ENCODE assay signal across 23 cellular contexts in the genomic region with DNA sequence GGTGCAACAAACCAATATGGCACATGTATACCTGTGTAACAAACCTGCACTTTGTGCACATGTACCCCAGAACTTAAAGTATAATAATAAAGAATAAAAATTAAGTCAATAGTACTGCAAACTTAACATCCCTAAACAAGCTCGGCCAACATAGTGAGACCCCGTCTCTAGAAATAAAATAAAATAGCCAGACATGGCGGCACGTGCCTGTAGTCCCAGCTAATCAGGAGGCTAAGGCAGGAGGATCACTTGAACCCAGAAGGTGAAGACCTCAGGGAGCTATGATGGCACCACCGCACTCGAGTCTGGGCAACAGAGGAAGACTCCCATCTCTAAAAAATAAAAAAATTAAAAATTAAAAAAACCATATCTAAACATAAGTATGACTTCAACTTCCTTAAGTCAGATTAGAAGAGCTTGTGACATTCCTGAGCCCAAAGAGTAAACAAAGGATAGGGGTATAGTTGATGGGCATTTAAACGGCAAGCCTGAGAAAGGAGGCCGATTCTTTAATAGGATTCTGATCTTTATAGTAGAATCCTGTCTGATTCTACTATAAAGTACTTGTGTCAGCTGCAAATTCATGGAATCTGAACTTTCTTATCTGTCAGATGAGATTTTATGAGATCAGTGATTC. TPM values are rescaled to one million over a fixed set of nuclear protein-coding genes. Genes with fewer than 3 reads are reported as not detected.
DNase-seq lines count a peak whose midpoint lies in the region; ATAC-seq and TF ChIP-seq lines count a peak whose summit lies in the region.
"Had no signal": no experiment of that assay in that cellular context is flagged by ENCODE, and none has a peak within 500 bp of the region (broad histone marks: within the 10 kb centered on the region; RNA-seq: fewer than 3 reads in every experiment).

No MANE protein-coding gene starts in this region.

- no peaks in the 10 kb centered on the region for H3K27me3 ChIP-seq in CD4-positive, CD25-positive, alpha-beta regulatory T cell (ENCODE audit: control insufficient read depth, insufficient read depth, low read length)
- H3K27me3 ChIP-seq in lower lobe of right lung (ENCODE audit: low read depth): no peaks in the 10 kb centered on the region
- no peaks in the 10 kb centered on the region for H3K27me3 ChIP-seq in subcutaneous abdominal adipose tissue (ENCODE audit: control insufficient read depth in 5 of 5, insufficient read depth in 4 of 5, low read length in 5 of 5)

- no peak for DNase-seq in CD4-positive, CD25-positive, alpha-beta regulatory T cell
- no peak for DNase-seq in lower lobe of right lung
- no peak for DNase-seq in NCI-H2029 (lab: John Stamatoyannopoulos, UW)
- no peak for DNase-seq in 8988T
- DNase-seq in NCI-H187 (lab: John Stamatoyannopoulos, UW): no peak
- DNase-seq: activated CD4-positive, alpha-beta T cell treated with anti-CD3 and anti-CD28 coated beads, Interleukin-2, amount 10 ng/mL, durations not matched to agents 7 days and 5 days; activated effector memory CD4-positive, alpha-beta T cell treated with Interleukin-2 at 50 U/mL for 16 hours; activated naive CD8-positive, alpha-beta T cell treated with anti-CD3 and anti-CD28 coated beads, Interleukin-2, amount 50 U/mL, for 24 hours; CD8-positive, alpha-beta memory T cell; effector memory CD8-positive, alpha-beta T cell; MM.1S; mucosa of descending colon; NCI-H1436; NCI-H510A treated with DMSO at 0.1 percent for 48 hours; NK-92 treated with Interleukin-12 subunit alpha and Interleukin-12 subunit beta, amount 100 ng/mL, for 24 hours; stimulated activated CD4-positive, alpha-beta T cell treated with anti-CD3 and anti-CD28 coated beads, Interleukin-4, amount 100 ng/mL, for 4 hours; stimulated activated naive CD8-positive, alpha-beta T cell treated with anti-CD3 and anti-CD28 coated beads, Interleukin-15, Interleukin-2, amounts not matched to agents 100 U/mL and 50 U/mL, for 24 hours had no signal

- no peak for TF ChIP-seq CTCF in lower lobe of right lung (IDR thresholded peaks at IDR 0.05)

- no peak for ATAC-seq in CD4-positive, CD25-positive, alpha-beta regulatory T cell (ENCODE audit: low read depth in 2 of 2)
- no peak for ATAC-seq in activated T-helper 17 cell treated with anti-CD3 and anti-CD28 coated beads, Interleukin-2, amount 50 U/mL, for 72 hours (replicated peaks)
- no peak for ATAC-seq in lower lobe of right lung
- ATAC-seq: activated naive CD8-positive, alpha-beta T cell treated with anti-CD3 and anti-CD28 coated beads, Interleukin-2, amount 50 U/mL, for 24 hours; effector memory CD8-positive, alpha-beta T cell; HCT116; stimulated activated naive CD8-positive, alpha-beta T cell treated with anti-CD3 and anti-CD28 coated beads, Interleukin-15, Interleukin-2, amounts not matched to agents 100 U/mL and 50 U/mL, for 24 hours had no signal

- peak overlapping the region in 2 of 3 donors; percentile 70 to 95 for H3K27ac Mint-ChIP-seq in CD4-positive, CD25-positive, alpha-beta regulatory T cell
- H3K27ac Mint-ChIP-seq in activated T-helper 17 cell treated with anti-CD3 and anti-CD28 coated beads, Interleukin-2, amount 50 U/mL, for 72 hours: no peak overlapping the region
- H3K27ac Mint-ChIP-seq: activated naive CD8-positive, alpha-beta T cell treated with anti-CD3 and anti-CD28 coated beads, Interleukin-2, amount 50 U/mL, for 24 hours; CD8-positive, alpha-beta memory T cell; IgD-negative memory B cell had no signal

- intact Hi-C loops in lower lobe of right lung (cut with DNase I): no loop called here

- H3K27me3 Mint-ChIP-seq in CD4-positive, CD25-positive, alpha-beta regulatory T cell: no peaks in the 10 kb centered on the region
- H3K27me3 Mint-ChIP-seq in activated T-helper 17 cell treated with anti-CD3 and anti-CD28 coated beads, Interleukin-2, amount 50 U/mL, for 72 hours: no peaks in the 10 kb centered on the region
- H3K27me3 Mint-ChIP-seq: activated CD4-positive, alpha-beta T cell treated with anti-CD3 and anti-CD28 coated beads, Interleukin-2, amount 10 ng/mL, durations not matched to agents 7 days and 5 days had no signal

- H3K9me3 Mint-ChIP-seq in CD4-positive, CD25-positive, alpha-beta regulatory T cell: no peaks in the 10 kb centered on the region
- no peaks in the 10 kb centered on the region for H3K9me3 Mint-ChIP-seq in activated T-helper 17 cell treated with anti-CD3 and anti-CD28 coated beads, Interleukin-2, amount 50 U/mL, for 72 hours
- H3K9me3 Mint-ChIP-seq: activated naive CD8-positive, alpha-beta T cell treated with anti-CD3 and anti-CD28 coated beads, Interleukin-2, amount 50 U/mL, for 24 hours; CD8-positive, alpha-beta memory T cell; effector memory CD8-positive, alpha-beta T cell; IgD-negative memory B cell had no signal

- H3K27ac ChIP-seq in CD4-positive, CD25-positive, alpha-beta regulatory T cell (ENCODE audit: insufficient read depth, low read length, poor library complexity, severe bottlenecking): no peak overlapping the region
- H3K27ac ChIP-seq in lower lobe of right lung: peak overlapping the region; percentile 79
- H3K27ac ChIP-seq in subcutaneous abdominal adipose tissue (ENCODE audit: low read depth, low read length): no peak overlapping the region

- H3K4me3 ChIP-seq in CD4-positive, CD25-positive, alpha-beta regulatory T cell (ENCODE audit: low read depth, low read length): peak overlapping the region; percentile 76
- peak overlapping the region; percentile 54 for H3K4me3 ChIP-seq in lower lobe of right lung
- H3K4me3 ChIP-seq in subcutaneous abdominal adipose tissue (ENCODE audit: low read depth in 1 of 5, low read length in 5 of 5): peak overlapping the region in 4 of 5 donors; percentile 61 to 84 (median 76)
- H3K4me3 ChIP-seq: mucosa of descending colon had no signal

- no peaks in the 10 kb centered on the region for H3K4me1 ChIP-seq in CD4-positive, CD25-positive, alpha-beta regulatory T cell (ENCODE audit: control insufficient read depth, insufficient read depth, low read length, poor library complexity, severe bottlenecking)
- H3K4me1 ChIP-seq in lower lobe of right lung (no peaks in the 10 kb centered on the region), subcutaneous abdominal adipose tissue (ENCODE audit: control insufficient read depth in 5 of 5, insufficient read depth in 5 of 5, low read length in 5 of 5) (peaks cover 0 to 34% (median 2%) of the 10 kb centered on the region in 5 donors)

- H3K4me1 Mint-ChIP-seq in CD4-positive, CD25-positive, alpha-beta regulatory T cell: peaks cover 7 to 56% (median 15%) of the 10 kb centered on the region in 4 donors
- no peaks in the 10 kb centered on the region for H3K4me1 Mint-ChIP-seq in activated T-helper 17 cell treated with anti-CD3 and anti-CD28 coated beads, Interleukin-2, amount 50 U/mL, for 72 hours
- H3K4me1 Mint-ChIP-seq: neural crest cell had no signal

- H3K9me3 ChIP-seq in CD4-positive, CD25-positive, alpha-beta regulatory T cell (ENCODE audit: control insufficient read depth in 2 of 2, low read length in 2 of 2): no peaks in the 10 kb centered on the region
- H3K9me3 ChIP-seq in lower lobe of right lung (no peaks in the 10 kb centered on the region), subcutaneous abdominal adipose tissue (ENCODE audit: control insufficient read depth in 5 of 5, low read length in 5 of 5) (peaks cover 0 to under 1% (median under 1%) of the 10 kb centered on the region in 5 donors)
- H3K9me3 ChIP-seq: mucosa of descending colon had no signal

- H3K4me3 Mint-ChIP-seq in CD4-positive, CD25-positive, alpha-beta regulatory T cell: peak overlapping the region; percentile 71 to 90 (median 84)
- peak overlapping the region; percentile 70 for H3K4me3 Mint-ChIP-seq in activated T-helper 17 cell treated with anti-CD3 and anti-CD28 coated beads, Interleukin-2, amount 50 U/mL, for 72 hours
- H3K4me3 Mint-ChIP-seq: activated naive CD8-positive, alpha-beta T cell treated with anti-CD3 and anti-CD28 coated beads, Interleukin-2, amount 50 U/mL, for 24 hours; neural crest cell had no signal

- peak overlapping the region in 4 of 5 donors; percentile 26 to 72 (median 63) for H3K9ac ChIP-seq in subcutaneous abdominal adipose tissue (ENCODE audit: low read length in 5 of 5)

- H3K36me3 ChIP-seq in CD4-positive, CD25-positive, alpha-beta regulatory T cell (ENCODE audit: control insufficient read depth, insufficient read depth, low read length): no peaks in the 10 kb centered on the region
- H3K36me3 ChIP-seq in lower lobe of right lung (no peaks in the 10 kb centered on the region), subcutaneous abdominal adipose tissue (ENCODE audit: control insufficient read depth in 5 of 5, insufficient read depth in 5 of 5, low read length in 5 of 5) (no peaks in the 10 kb centered on the region)

- H3K36me3 Mint-ChIP-seq in CD4-positive, CD25-positive, alpha-beta regulatory T cell: peaks cover 9% of the 10 kb centered on the region
- no peaks in the 10 kb centered on the region for H3K36me3 Mint-ChIP-seq in activated T-helper 17 cell treated with anti-CD3 and anti-CD28 coated beads, Interleukin-2, amount 50 U/mL, for 72 hours (ENCODE audit: low read depth)

RNA-seq across cellular contexts. Expression of a gene that starts 1.6 kb away (rescaled TPM):
- 5.2 TPM for total RNA-seq in CD4-positive, CD25-positive, alpha-beta regulatory T cell
- polyA plus RNA-seq in CD4-positive, CD25-positive, alpha-beta regulatory T cell: 1 to 10 TPM; 1.6 to 4.2 (median 2.9) TPM
- 1 to 10 TPM in 1 of 2 donors, under 1 TPM in 1; 0.37 to 1.1 TPM for total RNA-seq in activated T-helper 17 cell treated with anti-CD3 and anti-CD28 coated beads, Interleukin-2, amount 50 U/mL, for 72 hours
- total RNA-seq in lower lobe of right lung: 4.8 TPM
- total RNA-seq: CD8-positive, alpha-beta memory T cell; neural crest cell; SK-MEL-5 had no signal
- polyA plus RNA-seq: CD8-positive, alpha-beta memory T cell; IgD-negative memory B cell had no signal
